ENCODE assay signal across 1 cellular context in genomic region chr15:101539492-101539891, GRCh38.
TF ChIP-seq lines count a peak whose summit lies in the region.

No MANE protein-coding gene starts in this region.

TF ChIP-seq in K562, 482 proteins besides CTCF, POLR2A, EP300 and RAD21 (continued from another document):
- no peak for TF ChIP-seq ZNF609 (CRISPR knock-in tag; IDR thresholded peaks at IDR 0.05; ENCODE audit: borderline replicate concordance)
- no peak for TF ChIP-seq ZNF830 (CRISPR knock-in tag; IDR thresholded peaks at IDR 0.05)
- no peak for TF ChIP-seq ETV6 (IDR thresholded peaks at IDR 0.05; ENCODE audit: borderline replicate concordance in 1 of 2, low read depth in 2 of 2, low read length in 1 of 2)
- TF ChIP-seq ETV6 (CRISPR knock-in tag; IDR thresholded peaks at IDR 0.05; ENCODE audit: borderline replicate concordance) = no peak
- TF ChIP-seq SRSF1 (IDR thresholded peaks at IDR 0.05; ENCODE audit: low read depth, low read length) = no peak
- TF ChIP-seq CBFB (CRISPR knock-in tag; IDR thresholded peaks at IDR 0.05) = no peak
- TF ChIP-seq HCFC1 (IDR thresholded peaks at IDR 0.05; ENCODE audit: low read depth, low read length) = no peak
- no peak for TF ChIP-seq NFATC3 (IDR thresholded peaks at IDR 0.05)
- TF ChIP-seq FUS (optimal IDR thresholded peaks at IDR 0.05; ENCODE audit: low read depth, low read length) = no peak
- no peak for TF ChIP-seq DNMT1 (IDR thresholded peaks at IDR 0.05)
- no peak for TF ChIP-seq DEAF1 (CRISPR knock-in tag; IDR thresholded peaks at IDR 0.05)
